Comparison of ENCODE assay signal across 4 cellular contexts in genomic region chr7:45838852-45839251, GRCh38. TPM values are rescaled to one million over a fixed set of nuclear protein-coding genes. Genes with fewer than 3 reads are reported as not detected.
"Had no signal": no experiment of that assay in that cellular context is flagged by ENCODE, and none has a peak within 500 bp of the region (broad histone marks: within the 10 kb centered on the region; RNA-seq: fewer than 3 reads in every experiment).

No MANE protein-coding gene starts in this region.

RNA-seq across cellular contexts. Expression of gene CCDC201, which starts 34.0 kb away (rescaled TPM):
- total RNA-seq: LHCN-M2, M059J, MCF 10A, NCI-H460 had no signal

RNA-seq across cellular contexts. Expression of gene IGFBP1, which starts 49.4 kb away (rescaled TPM):
- total RNA-seq: MCF 10A had no signal
